ENCODE assay signal across 14 cellular contexts in genomic region chr5:125011014-125011413, GRCh38.
DNase-seq lines count a peak whose midpoint lies in the region; ATAC-seq, FAIRE-seq and TF ChIP-seq lines count a peak whose summit lies in the region.
"Had no signal": no experiment of that assay in that cellular context is flagged by ENCODE, and none has a peak within 500 bp of the region (broad histone marks: within the 10 kb centered on the region; RNA-seq: fewer than 3 reads in every experiment).

No MANE protein-coding gene starts in this region.

- no peak overlapping the region for H3K4me3 Mint-ChIP-seq in natural killer cell
- H3K4me3 Mint-ChIP-seq: activated naive CD8-positive, alpha-beta T cell treated with anti-CD3 and anti-CD28 coated beads for 36 hours; memory B cell had no signal

- peak in 1 of 2 experiments; percentile 84; a peak in 2 of 4 replicates for TF ChIP-seq EP300 in GM12878 (IDR thresholded peaks at IDR 0.05; ENCODE audit: borderline replicate concordance in 1 of 2, control insufficient read depth in 1 of 2, low read depth in 2 of 2, low read length in 2 of 2)

- no peaks in the 10 kb centered on the region for H3K9me3 ChIP-seq in GM12878 (replicated peaks; ENCODE audit: control insufficient read depth, insufficient read depth, low read length)
- H3K9me3 ChIP-seq: heart right ventricle had no signal

- RAD21 ChIA-PET in GM12878 (lab: Charles Lee; ENCODE audit: unreplicated experiment): interaction anchor here (0.8 to 1.6 kb wide), 10 partner anchors 10 to 263 kb away, joined by 3 to 5 read pairs (median 4); no protein-coding TSS in a partner anchor

- H3K4me1 ChIP-seq in GM12878 (ENCODE audit: control insufficient read depth, insufficient read depth, low read length): peaks cover 21% of the 10 kb centered on the region

- in situ Hi-C loops in GM12878 (cut with MboI): no loop called here

- H3K27me3 ChIP-seq in GM06990 (replicated peaks; ENCODE audit: control insufficient read depth, insufficient read depth, low read length) (no peaks in the 10 kb centered on the region), GM12878 (replicated peaks in 1 of 2; ENCODE audit: control insufficient read depth in 2 of 2, insufficient read depth in 2 of 2, low read length in 1 of 2) (no peaks in the 10 kb centered on the region)
- H3K27me3 ChIP-seq: heart right ventricle had no signal

- H3K27me3 Mint-ChIP-seq in natural killer cell (ENCODE audit: low read depth in 2 of 2): peaks cover 0 to 5% of the 10 kb centered on the region in 2 donors
- H3K27me3 Mint-ChIP-seq: activated naive CD8-positive, alpha-beta T cell treated with anti-CD3 and anti-CD28 coated beads for 36 hours; memory B cell had no signal

- CTCF ChIA-PET in GM12878 (lab: Yijun Ruan, JAX): interaction anchor here (0.9 to 1.4 kb wide), 2 partner anchors 9 to 15 kb away, joined by 3 to 4 read pairs; no protein-coding TSS in a partner anchor

- peak overlapping the region; percentile 75 for H3K4me2 ChIP-seq in GM12878 (ENCODE audit: control insufficient read depth, insufficient read depth)

- peak; percentile 91 for FAIRE-seq in GM19239 (lab: Jason Lieb, UNC)
- peak; percentile 89 for FAIRE-seq in GM12878 (lab: Jason Lieb, UNC)
- FAIRE-seq: G401.6 had no signal

- ATAC-seq in HG02970 (IDR thresholded peaks at IDR 0.05; ENCODE audit: low FRiP score, unreplicated experiment): peak; percentile 56
- peak; percentile 82 for ATAC-seq in GM12878
- no peak for ATAC-seq in natural killer cell
- no peak for ATAC-seq in HG03025 (IDR thresholded peaks at IDR 0.05; ENCODE audit: low FRiP score, unreplicated experiment)

- no peak overlapping the region for H3K4me3 ChIP-seq in GM06990 (replicated peaks; ENCODE audit: low read depth, low read length)
- H3K4me3 ChIP-seq in GM12878: no peak overlapping the region
- H3K4me3 ChIP-seq: heart right ventricle had no signal

- no peak overlapping the region for H3K27ac Mint-ChIP-seq in natural killer cell
- H3K27ac Mint-ChIP-seq: activated naive CD8-positive, alpha-beta T cell treated with anti-CD3 and anti-CD28 coated beads for 36 hours; memory B cell had no signal

- no peak for TF ChIP-seq POLR2A in GM12878 (IDR thresholded peaks at IDR 0.05; ENCODE audit: low read depth, low read length)

- DNase-seq in GM06990 (ENCODE audit: extremely low read depth, insufficient read length) (peak; percentile 39), GM19239 (ENCODE audit: insufficient read length, low spot score) (no peak), GM12878 (ENCODE audit: low read depth, low spot score) (peak; percentile 48), caudate nucleus (lab: John Stamatoyannopoulos, UW) (no peak), natural killer cell (no peak)
- no peak for DNase-seq in activated CD8-positive, alpha-beta memory T cell treated with anti-CD3 and anti-CD28 coated beads for 24 hours
- DNase-seq: activated naive CD8-positive, alpha-beta T cell treated with anti-CD3 and anti-CD28 coated beads for 36 hours; heart right ventricle; KBM-7; NCI-H2029 treated with DMSO at 0.1 percent for 48 hours had no signal

- H3K27ac ChIP-seq in GM12878 (ENCODE audit: control insufficient read depth, insufficient read depth): no peak overlapping the region
- H3K27ac ChIP-seq in caudate nucleus (ENCODE audit: low read depth, low read length): no peak overlapping the region
- H3K27ac ChIP-seq: heart right ventricle had no signal

- no peak for TF ChIP-seq CTCF in GM06990 (IDR thresholded peaks at IDR 0.05; ENCODE audit: insufficient read depth, low read length, poor library complexity, severe bottlenecking)
- TF ChIP-seq CTCF in GM12878 (IDR thresholded peaks at IDR 0.05 in 2 of 3, conservative IDR thresholded peaks at IDR 0.05 in 1 of 3; ENCODE audit: control insufficient read depth in 2 of 3, extremely low read depth in 1 of 3, insufficient read depth in 1 of 3, low read depth in 3 of 3, low read length in 3 of 3): no peak
- TF ChIP-seq CTCF in natural killer cell (IDR thresholded peaks at IDR 0.05): no peak

- H3K79me2 ChIP-seq in GM12878 (ENCODE audit: control insufficient read depth, insufficient read depth, low read length): no peaks in the 10 kb centered on the region

- intact Hi-C loops in GM12878 (cut with micrococcal nuclease; ENCODE audit: unreplicated experiment) (no loop called here), natural killer cell (cut with micrococcal nuclease) (no loop called here)

- SMC1A ChIA-PET in GM12878 (lab: Charles Lee; ENCODE audit: uncharacterized antibody, unreplicated experiment): interaction anchor here (0.6 to 2.4 kb wide), 15 partner anchors 9 to 263 kb away, joined by 3 to 10 read pairs (median 3); no protein-coding TSS in a partner anchor

- peaks cover 6% of the 10 kb centered on the region in 2 donors for H3K4me1 Mint-ChIP-seq in natural killer cell

- H3K36me3 ChIP-seq in GM06990 (ENCODE audit: control insufficient read depth, insufficient read depth, low read length) (no peaks in the 10 kb centered on the region), GM12878 (ENCODE audit: control insufficient read depth in 2 of 2, insufficient read depth in 2 of 2, low read length in 1 of 2) (no peaks in the 10 kb centered on the region)
- H3K36me3 ChIP-seq: heart right ventricle had no signal

- WGBS in GM12878 (ENCODE audit: insufficient coverage, insufficient replicate concordance, low lambda C conversion rate, missing lambda C conversion rate): 1% methylated on average over 5 of the region's 5 CpGs

- no peak overlapping the region for H3K9ac ChIP-seq in GM12878 (ENCODE audit: control insufficient read depth, insufficient read depth, low read length)

- peak overlapping the region; percentile 39 for H2AFZ ChIP-seq in GM12878 (ENCODE audit: control insufficient read depth, low read depth, low read length)

- no peak for TF ChIP-seq RAD21 in GM12878 (IDR thresholded peaks at IDR 0.05; ENCODE audit: insufficient read depth, low read depth, low read length)

- no TSS peak for BruUV-seq in GM12878 (replicated peaks; lab: Mats Ljungman, UMichigan)

- POLR2A ChIA-PET in GM12878 (lab: Charles Lee): no interaction called here

- no peaks in the 10 kb centered on the region for H3K36me3 Mint-ChIP-seq in natural killer cell
- H3K36me3 Mint-ChIP-seq: activated naive CD8-positive, alpha-beta T cell treated with anti-CD3 and anti-CD28 coated beads for 36 hours; memory B cell had no signal

- H4K20me1 ChIP-seq in GM12878 (ENCODE audit: control insufficient read depth, insufficient read depth): no peaks in the 10 kb centered on the region

- no peaks in the 10 kb centered on the region for H3K9me3 Mint-ChIP-seq in natural killer cell
- H3K9me3 Mint-ChIP-seq: activated naive CD8-positive, alpha-beta T cell treated with anti-CD3 and anti-CD28 coated beads for 36 hours; memory B cell had no signal

TF ChIP-seq in GM12878, 131 proteins besides CTCF, POLR2A, EP300 and RAD21 (continues in another document):
- no peak for TF ChIP-seq IRF5 (IDR thresholded peaks at IDR 0.05; ENCODE audit: borderline replicate concordance)
- no peak for TF ChIP-seq SMC3 (IDR thresholded peaks at IDR 0.05; ENCODE audit: borderline replicate concordance, low read length)
- TF ChIP-seq CREM (IDR thresholded peaks at IDR 0.05; ENCODE audit: low read depth): peak; percentile 52; the same call in 1 of the 2 replicates
- no peak for TF ChIP-seq PKNOX1 (IDR thresholded peaks at IDR 0.05)
- no peak for TF ChIP-seq CHD4 (IDR thresholded peaks at IDR 0.05)
- 0 out of 2 replicates have a peak, but pooled peaks have one; percentile 38 for TF ChIP-seq CBFB (IDR thresholded peaks at IDR 0.05; ENCODE audit: low read depth)
- no peak for TF ChIP-seq NR2C2 (IDR thresholded peaks at IDR 0.05; ENCODE audit: borderline replicate concordance, control insufficient read depth, insufficient read length, low read depth)
- TF ChIP-seq PAX8 (IDR thresholded peaks at IDR 0.05): no peak
- no peak; the same call in 1 of the 2 replicates for TF ChIP-seq ZBED1 (IDR thresholded peaks at IDR 0.05; ENCODE audit: borderline replicate concordance)
- TF ChIP-seq EGR1 (IDR thresholded peaks at IDR 0.05; ENCODE audit: borderline replicate concordance in 1 of 2, low read depth in 2 of 2, low read length in 2 of 2): no peak
- TF ChIP-seq NRF1 (conservative IDR thresholded peaks at IDR 0.05; ENCODE audit: low read depth, low read length): no peak
- no peak for TF ChIP-seq RCOR1 (conservative IDR thresholded peaks at IDR 0.05; ENCODE audit: low read depth, low read length)
- no peak for TF ChIP-seq CHD1 (IDR thresholded peaks at IDR 0.05; ENCODE audit: low read depth, low read length)
- no peak for TF ChIP-seq ZNF207 (IDR thresholded peaks at IDR 0.05; ENCODE audit: borderline replicate concordance)

Comparison
In these comparisons a context has a peak if more than half of its experiments do, and no peak if none do; other contexts are left out.
1. DNase-seq: peak in GM06990 (single experiment) and GM12878 (single experiment); none in GM19239 (single experiment), activated CD8-positive, alpha-beta memory T cell treated with anti-CD3 and anti-CD28 coated beads for 24 hours (single experiment), caudate nucleus (0 of 61) and natural killer cell (single experiment).
2. ATAC-seq: peak in HG02970 (single experiment) and GM12878 (single experiment); none in natural killer cell (0 of 3) and HG03025 (single experiment).